ENCODE assay signal across 1 cellular context in the genomic region with DNA sequence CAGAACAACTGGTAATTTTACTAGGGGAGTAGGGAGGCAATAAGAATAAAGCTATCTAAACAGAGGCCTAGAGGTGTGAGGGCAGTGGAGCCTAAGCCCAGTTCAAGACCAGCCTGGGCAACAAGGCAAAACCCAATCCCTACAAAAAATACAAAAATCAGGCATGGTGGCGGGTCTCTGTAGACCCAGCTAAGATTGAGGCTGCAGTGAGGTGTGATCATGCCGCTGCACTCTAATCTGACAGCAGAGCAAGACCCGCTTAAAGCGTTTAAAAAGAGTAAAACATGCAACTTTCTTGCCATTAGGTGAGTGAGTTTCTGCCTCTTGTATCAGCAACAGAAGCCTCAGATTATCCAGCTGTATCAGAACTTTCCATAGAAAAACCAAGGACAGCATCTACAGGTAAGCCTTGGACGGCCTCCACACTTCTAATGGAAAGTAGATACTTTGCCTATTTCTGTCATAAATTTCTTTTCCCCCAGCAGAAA.
A peak's percentile ranks its signal among the peaks of the same experiment; 100 is the strongest.
TF ChIP-seq lines count a peak whose summit lies in the region.

No MANE protein-coding gene starts in this region.

TF ChIP-seq in GM12878, 131 proteins besides CTCF, POLR2A, EP300 and RAD21:
- no peak for TF ChIP-seq TAF1 (IDR thresholded peaks at IDR 0.05; ENCODE audit: borderline replicate concordance, low read depth, low read length)
- no peak for TF ChIP-seq EZH2 (IDR thresholded peaks at IDR 0.05; ENCODE audit: borderline replicate concordance, control insufficient read depth, low read depth, low read length)
- no peak for TF ChIP-seq CBX5 (IDR thresholded peaks at IDR 0.05; ENCODE audit: low read depth)
- TF ChIP-seq POLR2AphosphoS5 (IDR thresholded peaks at IDR 0.05; ENCODE audit: low read length): peak; percentile 58; the same call in 1 of the 2 replicates
- no peak; the same call in 2 of the 3 replicates for TF ChIP-seq POU2F2 (IDR thresholded peaks at IDR 0.05; ENCODE audit: borderline replicate concordance, low read depth, low read length)
- TF ChIP-seq ATF7 (IDR thresholded peaks at IDR 0.05; ENCODE audit: low read depth): no peak
- TF ChIP-seq ZNF274 (IDR thresholded peaks at IDR 0.05; ENCODE audit: insufficient read depth, insufficient read length): no peak
- peak; percentile 71; the same call in 1 of the 2 replicates for TF ChIP-seq PML (IDR thresholded peaks at IDR 0.05; ENCODE audit: low read length)
- no peak for TF ChIP-seq HDAC2 (IDR thresholded peaks at IDR 0.05)
- TF ChIP-seq FOXM1 (IDR thresholded peaks at IDR 0.05; ENCODE audit: low read depth, low read length): peak; percentile 13; the same call in 1 of the 2 replicates
- no peak for TF ChIP-seq TBL1XR1 (IDR thresholded peaks at IDR 0.05; ENCODE audit: low read depth, low read length)
- TF ChIP-seq MLLT1 (IDR thresholded peaks at IDR 0.05): no peak
- 0 out of 2 replicates have a peak, but pooled peaks have one; percentile 5 for TF ChIP-seq ATF2 (IDR thresholded peaks at IDR 0.05; ENCODE audit: low read length)
- TF ChIP-seq, protein P1, sequence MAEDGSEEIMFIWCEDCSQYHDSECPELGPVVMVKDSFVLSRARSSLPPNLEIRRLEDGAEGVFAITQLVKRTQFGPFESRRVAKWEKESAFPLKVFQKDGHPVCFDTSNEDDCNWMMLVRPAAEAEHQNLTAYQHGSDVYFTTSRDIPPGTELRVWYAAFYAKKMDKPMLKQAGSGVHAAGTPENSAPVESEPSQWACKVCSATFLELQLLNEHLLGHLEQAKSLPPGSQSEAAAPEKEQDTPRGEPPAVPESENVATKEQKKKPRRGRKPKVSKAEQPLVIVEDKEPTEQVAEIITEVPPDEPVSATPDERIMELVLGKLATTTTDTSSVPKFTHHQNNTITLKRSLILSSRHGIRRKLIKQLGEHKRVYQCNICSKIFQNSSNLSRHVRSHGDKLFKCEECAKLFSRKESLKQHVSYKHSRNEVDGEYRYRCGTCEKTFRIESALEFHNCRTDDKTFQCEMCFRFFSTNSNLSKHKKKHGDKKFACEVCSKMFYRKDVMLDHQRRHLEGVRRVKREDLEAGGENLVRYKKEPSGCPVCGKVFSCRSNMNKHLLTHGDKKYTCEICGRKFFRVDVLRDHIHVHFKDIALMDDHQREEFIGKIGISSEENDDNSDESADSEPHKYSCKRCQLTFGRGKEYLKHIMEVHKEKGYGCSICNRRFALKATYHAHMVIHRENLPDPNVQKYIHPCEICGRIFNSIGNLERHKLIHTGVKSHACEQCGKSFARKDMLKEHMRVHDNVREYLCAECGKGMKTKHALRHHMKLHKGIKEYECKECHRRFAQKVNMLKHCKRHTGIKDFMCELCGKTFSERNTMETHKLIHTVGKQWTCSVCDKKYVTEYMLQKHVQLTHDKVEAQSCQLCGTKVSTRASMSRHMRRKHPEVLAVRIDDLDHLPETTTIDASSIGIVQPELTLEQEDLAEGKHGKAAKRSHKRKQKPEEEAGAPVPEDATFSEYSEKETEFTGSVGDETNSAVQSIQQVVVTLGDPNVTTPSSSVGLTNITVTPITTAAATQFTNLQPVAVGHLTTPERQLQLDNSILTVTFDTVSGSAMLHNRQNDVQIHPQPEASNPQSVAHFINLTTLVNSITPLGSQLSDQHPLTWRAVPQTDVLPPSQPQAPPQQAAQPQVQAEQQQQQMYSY (CRISPR knock-in tag; IDR thresholded peaks at IDR 0.05): no peak
- TF ChIP-seq CHD2 (IDR thresholded peaks at IDR 0.05; ENCODE audit: borderline replicate concordance, low read depth, low read length): no peak
- no peak for TF ChIP-seq IKZF2 (IDR thresholded peaks at IDR 0.05)
- no peak for TF ChIP-seq FOS (IDR thresholded peaks at IDR 0.05; ENCODE audit: borderline replicate concordance, extremely low read depth, insufficient read length)
- TF ChIP-seq ZNF592 (IDR thresholded peaks at IDR 0.05): no peak
- 0 out of 2 replicates have a peak, but pooled peaks have one; percentile 4 for TF ChIP-seq CREB1 (IDR thresholded peaks at IDR 0.05; ENCODE audit: low read depth)
- TF ChIP-seq CEBPB (IDR thresholded peaks at IDR 0.05; ENCODE audit: borderline replicate concordance in 1 of 2, low read depth in 2 of 2, low read length in 2 of 2): 0 out of 4 replicates have a peak, but pooled peaks of 1 of the 2 experiments have one; percentile 7
- no peak for TF ChIP-seq EGR1 (IDR thresholded peaks at IDR 0.05; ENCODE audit: borderline replicate concordance in 1 of 2, low read depth in 2 of 2, low read length in 2 of 2)
- TF ChIP-seq ZNF217 (IDR thresholded peaks at IDR 0.05): no peak
